Comparison of ENCODE assay signal across 8 cellular contexts in the genomic region with DNA sequence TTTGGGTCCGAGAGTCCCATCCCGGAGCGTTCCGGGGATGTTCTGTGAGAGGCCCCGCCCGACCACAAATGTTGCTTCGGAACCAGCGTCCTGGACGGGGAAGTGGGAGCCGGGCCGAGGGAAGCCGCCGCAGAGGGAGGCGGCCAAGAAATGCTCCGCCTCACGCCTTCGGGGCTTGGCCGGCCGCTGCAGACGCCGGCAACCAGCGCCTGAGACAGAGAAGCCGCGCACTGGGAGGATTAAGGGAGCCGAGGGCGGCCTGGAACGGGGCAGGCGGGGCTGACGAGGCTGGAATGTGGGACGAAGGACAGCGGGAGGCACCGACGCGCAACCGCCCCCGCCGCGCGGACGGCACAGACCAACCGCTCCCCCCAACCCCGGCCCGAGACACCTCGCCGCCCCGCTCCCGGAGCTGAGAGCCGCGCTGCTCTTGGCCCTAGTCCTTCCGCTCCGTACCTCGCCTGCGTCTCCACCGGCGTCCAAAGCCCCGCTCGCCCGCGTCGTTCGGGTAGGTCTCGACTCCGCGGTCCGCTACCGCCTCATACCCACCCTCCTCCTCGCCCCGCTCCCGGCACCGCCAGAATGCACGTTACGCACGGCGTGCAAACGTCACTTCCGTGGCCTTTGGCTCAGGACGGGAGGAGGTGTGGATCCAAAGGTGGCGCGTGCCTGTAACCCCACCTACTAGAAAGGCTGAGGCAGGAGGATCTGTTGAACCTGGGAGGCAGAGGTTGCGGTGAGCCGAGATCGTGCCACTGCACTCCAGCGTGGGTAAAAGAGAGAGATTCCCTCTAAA. TPM values are rescaled to one million over a fixed set of nuclear protein-coding genes. Genes with fewer than 3 reads are reported as not detected.
DNase-seq lines count a peak whose midpoint lies in the region; ATAC-seq and TF ChIP-seq lines count a peak whose summit lies in the region.

No MANE protein-coding gene starts in this region.

- H3K4me3 Mint-ChIP-seq in CD4-positive, CD25-positive, alpha-beta regulatory T cell, result peak overlapping the region; percentile 95 to 98 (median 98)
- H3K4me3 Mint-ChIP-seq in activated CD8-positive, alpha-beta T cell treated with anti-CD3 and anti-CD28 coated beads for 36 hours, result peak overlapping the region; percentile 85

- H3K4me1 Mint-ChIP-seq in CD4-positive, CD25-positive, alpha-beta regulatory T cell, result peaks cover 9 to 57% (median 41%) of the 10 kb centered on the region in 4 donors
- H3K4me1 Mint-ChIP-seq in activated CD8-positive, alpha-beta T cell treated with anti-CD3 and anti-CD28 coated beads for 36 hours (ENCODE audit: low read depth), result peaks cover 44% of the 10 kb centered on the region

- no peaks in the 10 kb centered on the region for H3K27me3 ChIP-seq in CD4-positive, CD25-positive, alpha-beta regulatory T cell (ENCODE audit: control insufficient read depth, insufficient read depth, low read length)
- H3K27me3 ChIP-seq in ectodermal cell (ENCODE audit: control insufficient read depth, insufficient read depth, low read length, poor library complexity, severe bottlenecking) (no peaks in the 10 kb centered on the region), lung (ENCODE audit: control insufficient read depth, insufficient read depth) (no peaks in the 10 kb centered on the region)

- ATAC-seq in CD4-positive, CD25-positive, alpha-beta regulatory T cell (ENCODE audit: low read depth in 2 of 2), result peak; percentile 99
- peak; percentile 99 for ATAC-seq in GM19397 (IDR thresholded peaks at IDR 0.05; ENCODE audit: unreplicated experiment)
- ATAC-seq in HG03565 (IDR thresholded peaks at IDR 0.05; ENCODE audit: unreplicated experiment), result peak; percentile 95
- ATAC-seq in activated CD8-positive, alpha-beta T cell treated with anti-CD3 and anti-CD28 coated beads for 36 hours, result peak; percentile 99
- peak; percentile 97 for ATAC-seq in lung (ENCODE audit: insufficient read depth, low FRiP score)

- no peaks in the 10 kb centered on the region for H3K9me3 Mint-ChIP-seq in CD4-positive, CD25-positive, alpha-beta regulatory T cell
- H3K9me3 Mint-ChIP-seq in activated CD8-positive, alpha-beta T cell treated with anti-CD3 and anti-CD28 coated beads for 36 hours, result peaks cover 2% of the 10 kb centered on the region

- peak; percentile 85 to 95 (median 88) for DNase-seq in CD4-positive, CD25-positive, alpha-beta regulatory T cell
- DNase-seq in NCI-H748 treated with DMSO at 0.1 percent for 48 hours (lab: John Stamatoyannopoulos, UW) (peak; percentile 38), lung (ENCODE audit: low spot score) (peak; percentile 94)
- DNase-seq in activated CD8-positive, alpha-beta T cell treated with anti-CD3 and anti-CD28 coated beads for 36 hours, result peak; percentile 95
- peak; percentile 82 to 91 (median 87) for DNase-seq in stimulated activated CD4-positive, alpha-beta T cell treated with anti-CD3 and anti-CD28 coated beads, TNF-alpha, amount 100 ng/mL, for 24 hours (ENCODE audit: low read depth in 3 of 3)

- peak overlapping the region; percentile 65 for H3K4me3 ChIP-seq in CD4-positive, CD25-positive, alpha-beta regulatory T cell (ENCODE audit: low read depth, low read length)
- H3K4me3 ChIP-seq in ectodermal cell (ENCODE audit: insufficient read depth, low read depth, low read length), result peak overlapping the region; percentile 98
- peak overlapping the region; percentile 91 for H3K4me3 ChIP-seq in lung

- no peaks in the 10 kb centered on the region for H3K36me3 ChIP-seq in CD4-positive, CD25-positive, alpha-beta regulatory T cell (ENCODE audit: control insufficient read depth, insufficient read depth, low read length)
- no peaks in the 10 kb centered on the region for H3K36me3 ChIP-seq in ectodermal cell (ENCODE audit: control insufficient read depth, insufficient read depth, low read length)
- no peaks in the 10 kb centered on the region for H3K36me3 ChIP-seq in lung (ENCODE audit: control insufficient read depth in 2 of 2, insufficient read depth in 2 of 2, low read length in 2 of 2)

- intact Hi-C loops in activated CD8-positive, alpha-beta T cell treated with anti-CD3 and anti-CD28 coated beads for 36 hours (cut with micrococcal nuclease), result loop anchor here (5.0 kb wide), 1 partner anchor 35 kb away; a partner anchor contains a TSS

- H3K27ac ChIP-seq in CD4-positive, CD25-positive, alpha-beta regulatory T cell (ENCODE audit: insufficient read depth, low read length, poor library complexity, severe bottlenecking), result peak overlapping the region; percentile 83
- H3K27ac ChIP-seq in ectodermal cell (ENCODE audit: insufficient read depth, low read depth, low read length, poor library complexity, severe bottlenecking) (peak overlapping the region; percentile 97), lung (ENCODE audit: low read depth in 1 of 2, low read length in 1 of 2) (peak overlapping the region; percentile 98 to 99)

- H3K27ac Mint-ChIP-seq in CD4-positive, CD25-positive, alpha-beta regulatory T cell, result peak overlapping the region; percentile 89 to 99 (median 98)
- peak overlapping the region; percentile 92 for H3K27ac Mint-ChIP-seq in activated CD8-positive, alpha-beta T cell treated with anti-CD3 and anti-CD28 coated beads for 36 hours

- H3K27me3 Mint-ChIP-seq in CD4-positive, CD25-positive, alpha-beta regulatory T cell, result no peaks in the 10 kb centered on the region
- no peaks in the 10 kb centered on the region for H3K27me3 Mint-ChIP-seq in activated CD8-positive, alpha-beta T cell treated with anti-CD3 and anti-CD28 coated beads for 36 hours

- peaks cover 3% of the 10 kb centered on the region for H3K36me3 Mint-ChIP-seq in CD4-positive, CD25-positive, alpha-beta regulatory T cell
- peaks cover 11% of the 10 kb centered on the region for H3K36me3 Mint-ChIP-seq in activated CD8-positive, alpha-beta T cell treated with anti-CD3 and anti-CD28 coated beads for 36 hours (ENCODE audit: low read depth)

- no peaks in the 10 kb centered on the region for H3K9me3 ChIP-seq in CD4-positive, CD25-positive, alpha-beta regulatory T cell (ENCODE audit: control insufficient read depth in 2 of 2, low read length in 2 of 2)
- no peaks in the 10 kb centered on the region for H3K9me3 ChIP-seq in ectodermal cell (ENCODE audit: control insufficient read depth, low read length)
- H3K9me3 ChIP-seq in lung (ENCODE audit: control insufficient read depth in 2 of 2, insufficient read depth in 1 of 2, low read length in 1 of 2), result no peaks in the 10 kb centered on the region

- H3K4me1 ChIP-seq in CD4-positive, CD25-positive, alpha-beta regulatory T cell (ENCODE audit: control insufficient read depth, insufficient read depth, low read length, poor library complexity, severe bottlenecking), result peaks cover 29% of the 10 kb centered on the region
- H3K4me1 ChIP-seq in ectodermal cell (ENCODE audit: control insufficient read depth, insufficient read depth, low read length), result no peaks in the 10 kb centered on the region
- peaks cover 6 to 10% of the 10 kb centered on the region in 2 donors for H3K4me1 ChIP-seq in lung (ENCODE audit: control insufficient read depth in 2 of 2, insufficient read depth in 2 of 2, low read length in 2 of 2)

- WGBS in ectodermal cell, 2 experiments, result 1% methylated on average over 83 of the region's 83 CpGs
- WGBS in lung, 2 donors, result 0 to 1% methylated on average over 77 to 83 of the region's 83 CpGs

- CTCF ChIA-PET in activated CD8-positive, alpha-beta T cell treated with anti-CD3 and anti-CD28 coated beads for 36 hours (lab: Charles Lee), result interaction anchor here (0.8 kb wide), 1 partner anchor 34 kb away, joined by 3 read pairs; no protein-coding TSS in a partner anchor

- POLR2A ChIA-PET in activated CD8-positive, alpha-beta T cell treated with anti-CD3 and anti-CD28 coated beads for 36 hours (lab: Charles Lee), result interaction anchor here (0.8 kb wide), 1 partner anchor 35 kb away, joined by 3 read pairs; no protein-coding TSS in a partner anchor

- TF ChIP-seq CTCF in activated CD8-positive, alpha-beta T cell treated with anti-CD3 and anti-CD28 coated beads for 36 hours (IDR thresholded peaks at IDR 0.05), result no peak
- no peak for TF ChIP-seq CTCF in lung (IDR thresholded peaks at IDR 0.05; ENCODE audit: control extremely low read depth, extremely low read depth)

RNA-seq across cellular contexts. Expression of a gene that starts 36.7 kb away (rescaled TPM):
- total RNA-seq in CD4-positive, CD25-positive, alpha-beta regulatory T cell, result 36.0 TPM
- polyA plus RNA-seq in CD4-positive, CD25-positive, alpha-beta regulatory T cell, result 10 to 100 TPM; 13.9 to 17.5 (median 16.4) TPM
- total RNA-seq in activated CD8-positive, alpha-beta T cell treated with anti-CD3 and anti-CD28 coated beads for 36 hours, result 1 to 10 TPM; 4.8 to 5.4 TPM
- polyA plus RNA-seq in ectodermal cell (2013, experiment 1 of 4), result 17.1 TPM
- 18.1 TPM for polyA plus RNA-seq in ectodermal cell (2013, experiment 2 of 4)
- polyA plus RNA-seq in ectodermal cell (2013, experiment 3 of 4), result 14.1 TPM
- polyA plus RNA-seq in ectodermal cell (2013, experiment 4 of 4), result 17.2 TPM
- total RNA-seq in lung, result 10 to 100 TPM; 10.2 to 19.7 TPM
- polyA plus RNA-seq in lung, result 1 to 10 TPM; 4.9 TPM

Comparison
In these comparisons a context has a peak if more than half of its experiments do, and no peak if none do; other contexts are left out.
1. Peak in every context shown above with its lines: DNase-seq, ATAC-seq, H3K4me3 ChIP-seq and H3K27ac ChIP-seq.
2. DNase-seq: peak in every context shown above with its lines; median percentile 95 in activated CD8-positive, alpha-beta T cell treated with anti-CD3 and anti-CD28 coated beads for 36 hours; 94 in lung; 88 in CD4-positive, CD25-positive, alpha-beta regulatory T cell; 87 in stimulated activated CD4-positive, alpha-beta T cell treated with anti-CD3 and anti-CD28 coated beads, TNF-alpha, amount 100 ng/mL, for 24 hours; 38 in NCI-H748 treated with DMSO at 0.1 percent for 48 hours.